10 cellular contexts compared by ENCODE assay signal in genomic region chr9:92964607-92964975, GRCh38. TPM values are rescaled to one million over a fixed set of nuclear protein-coding genes. Genes with fewer than 3 reads are reported as not detected.
A peak's percentile ranks its signal among the peaks of the same experiment; 100 is the strongest.
DNase-seq lines count a peak whose midpoint lies in the region; ATAC-seq, FAIRE-seq and TF ChIP-seq lines count a peak whose summit lies in the region.
"Had no signal": no experiment of that assay in that cellular context is flagged by ENCODE, and none has a peak within 500 bp of the region (broad histone marks: within the 10 kb centered on the region; RNA-seq: fewer than 3 reads in every experiment).

No MANE protein-coding gene starts in this region.

- no peak for TF ChIP-seq EP300 in GM12878 (IDR thresholded peaks at IDR 0.05; ENCODE audit: borderline replicate concordance in 1 of 2, control insufficient read depth in 1 of 2, low read depth in 2 of 2, low read length in 2 of 2)

- intact Hi-C loops in GM12878 (cut with micrococcal nuclease; ENCODE audit: unreplicated experiment) = loop anchor here (2.0 kb wide), 1 partner anchor 100 kb away; no protein-coding TSS in a partner anchor

- POLR2A ChIA-PET in CD8-positive, alpha-beta memory T cell (lab: Charles Lee) = interaction anchor here (0.6 to 2.7 kb wide), 12 partner anchors 11 to 602 kb away, joined by 3 to 33 read pairs (median 6); partner anchors contain the start of genes CARD19 and IPPK
- POLR2A ChIA-PET in GM12878 (lab: Charles Lee) = interaction anchor here (1.0 to 1.7 kb wide), 3 partner anchors 95 to 130 kb away, joined by 3 to 6 read pairs (median 5); no protein-coding TSS in a partner anchor

- peak overlapping the region; percentile 90 for H3K27ac ChIP-seq in CD8-positive, alpha-beta memory T cell (ENCODE audit: low read depth, low read length)
- peak overlapping the region; percentile 97 for H3K27ac ChIP-seq in GM12878 (ENCODE audit: control insufficient read depth, insufficient read depth)

- H3K4me1 Mint-ChIP-seq in CD8-positive, alpha-beta memory T cell = peaks cover 66 to 73% (median 70%) of the 10 kb centered on the region in 3 donors
- H3K4me1 Mint-ChIP-seq in natural killer cell treated with Interleukin-12 subunit alpha and Interleukin-12 subunit beta and Interleukin-15 and Interleukin-18, amount 100 ng/mL, for 72 hours (ENCODE audit: low read depth in 2 of 2) = peaks cover 70 to 75% of the 10 kb centered on the region in 2 donors

- ATAC-seq in HG03097 (IDR thresholded peaks at IDR 0.05; ENCODE audit: low FRiP score, unreplicated experiment) = peak; percentile 6
- ATAC-seq in GM12878 = peak; percentile 31
- no peak for ATAC-seq in natural killer cell treated with Interleukin-12 subunit alpha and Interleukin-12 subunit beta and Interleukin-15 and Interleukin-18, amount 100 ng/mL, for 72 hours
- no peak for ATAC-seq in GM21529 (IDR thresholded peaks at IDR 0.05; ENCODE audit: unreplicated experiment)
- no peak for ATAC-seq in GM21619 (IDR thresholded peaks at IDR 0.05; ENCODE audit: unreplicated experiment)

- peak overlapping the region; percentile 98 for H2AFZ ChIP-seq in GM12878 (ENCODE audit: control insufficient read depth, low read depth, low read length)

- CTCF ChIA-PET in CD8-positive, alpha-beta memory T cell (lab: Charles Lee) = interaction anchor here (1.1 to 5.0 kb wide), 9 partner anchors 9 to 104 kb away, joined by 3 to 24 read pairs (median 8); no protein-coding TSS in a partner anchor
- CTCF ChIA-PET in GM12878 (lab: Yijun Ruan, JAX) = interaction anchor here (0.9 to 2.8 kb wide), 2 partner anchors 100 to 144 kb away, joined by 4 to 9 read pairs; no protein-coding TSS in a partner anchor

- WGBS in GM12878 (ENCODE audit: insufficient coverage, insufficient replicate concordance, low lambda C conversion rate, missing lambda C conversion rate) = 12% methylated on average over 14 of the region's 14 CpGs

- no peak for TF ChIP-seq RAD21 in GM12878 (IDR thresholded peaks at IDR 0.05; ENCODE audit: insufficient read depth, low read depth, low read length)

- no peaks in the 10 kb centered on the region for H3K27me3 ChIP-seq in CD8-positive, alpha-beta memory T cell (ENCODE audit: insufficient read depth, low read length, poor library complexity, severe bottlenecking)
- H3K27me3 ChIP-seq in GM12878 (replicated peaks in 1 of 2; ENCODE audit: control insufficient read depth in 2 of 2, insufficient read depth in 2 of 2, low read length in 1 of 2) = no peaks in the 10 kb centered on the region

- H4K20me1 ChIP-seq in GM12878 (ENCODE audit: control insufficient read depth, insufficient read depth) = no peaks in the 10 kb centered on the region

- peak overlapping the region; percentile 92 to 99 (median 98) for H3K27ac Mint-ChIP-seq in CD8-positive, alpha-beta memory T cell
- peak overlapping the region; percentile 93 to 98 for H3K27ac Mint-ChIP-seq in natural killer cell treated with Interleukin-12 subunit alpha and Interleukin-12 subunit beta and Interleukin-15 and Interleukin-18, amount 100 ng/mL, for 72 hours

- H3K4me2 ChIP-seq in GM12878 (ENCODE audit: control insufficient read depth, insufficient read depth) = peak overlapping the region; percentile 100

- no peak for TF ChIP-seq CTCF in GM12878 (IDR thresholded peaks at IDR 0.05 in 2 of 3, conservative IDR thresholded peaks at IDR 0.05 in 1 of 3; ENCODE audit: control insufficient read depth in 2 of 3, extremely low read depth in 1 of 3, insufficient read depth in 1 of 3, low read depth in 3 of 3, low read length in 3 of 3)

- FAIRE-seq in GM12878 (lab: Jason Lieb, UNC) = no peak
- FAIRE-seq: endometrium had no signal

- peaks cover 0 to 1% of the 10 kb centered on the region in 2 donors for H3K27me3 Mint-ChIP-seq in CD8-positive, alpha-beta memory T cell
- H3K27me3 Mint-ChIP-seq in natural killer cell treated with Interleukin-12 subunit alpha and Interleukin-12 subunit beta and Interleukin-15 and Interleukin-18, amount 100 ng/mL, for 72 hours = no peaks in the 10 kb centered on the region

- TF ChIP-seq POLR2A in GM12878 (IDR thresholded peaks at IDR 0.05; ENCODE audit: low read depth, low read length) = no peak

- no peaks in the 10 kb centered on the region for H3K36me3 ChIP-seq in CD8-positive, alpha-beta memory T cell (ENCODE audit: insufficient read depth, low read length)
- H3K36me3 ChIP-seq in GM12878 (ENCODE audit: control insufficient read depth in 2 of 2, insufficient read depth in 2 of 2, low read length in 1 of 2) = no peaks in the 10 kb centered on the region

- RAD21 ChIA-PET in GM12878 (lab: Charles Lee; ENCODE audit: unreplicated experiment) = interaction anchor here (0.8 to 2.0 kb wide), 8 partner anchors 39 to 144 kb away, joined by 3 to 8 read pairs (median 5); no protein-coding TSS in a partner anchor

- peaks cover 73% of the 10 kb centered on the region for H3K4me1 ChIP-seq in CD8-positive, alpha-beta memory T cell (ENCODE audit: insufficient read depth, low read length)
- peaks cover 32% of the 10 kb centered on the region for H3K4me1 ChIP-seq in GM12878 (ENCODE audit: control insufficient read depth, insufficient read depth, low read length)

- no peak for DNase-seq in CD8-positive, alpha-beta memory T cell
- no peak for DNase-seq in GM12878 (ENCODE audit: low read depth, low spot score)
- DNase-seq in natural killer cell treated with Interleukin-12 subunit alpha and Interleukin-12 subunit beta and Interleukin-15 and Interleukin-18, amount 100 ng/mL, for 72 hours (ENCODE audit: low spot score) = no peak
- DNase-seq in OCI-M2 (lab: John Stamatoyannopoulos, UW; ENCODE audit: unreplicated experiment) = no peak
- no peak for DNase-seq in T1000 (lab: John Stamatoyannopoulos, UW)
- DNase-seq: DMS 273 treated with DMSO at 0.1 percent for 48 hours had no signal

- peak overlapping the region; percentile 91 to 95 (median 93) for H3K4me3 Mint-ChIP-seq in CD8-positive, alpha-beta memory T cell
- H3K4me3 Mint-ChIP-seq in natural killer cell treated with Interleukin-12 subunit alpha and Interleukin-12 subunit beta and Interleukin-15 and Interleukin-18, amount 100 ng/mL, for 72 hours = peak overlapping the region; percentile 94

- peaks cover 29% of the 10 kb centered on the region for H3K79me2 ChIP-seq in GM12878 (ENCODE audit: control insufficient read depth, insufficient read depth, low read length)

- TSS peak; percentile 82 for BruUV-seq in GM12878 (replicated peaks; lab: Mats Ljungman, UMichigan)

- no peaks in the 10 kb centered on the region for H3K9me3 ChIP-seq in CD8-positive, alpha-beta memory T cell (ENCODE audit: low read length)
- H3K9me3 ChIP-seq in GM12878 (replicated peaks; ENCODE audit: control insufficient read depth, insufficient read depth, low read length) = peaks cover 5% of the 10 kb centered on the region; the same call in 2 of the 3 replicates

- in situ Hi-C loops in GM12878 (cut with MboI) = no loop called here

- peak overlapping the region; percentile 80 for H3K9ac ChIP-seq in GM12878 (ENCODE audit: control insufficient read depth, insufficient read depth, low read length)

- SMC1A ChIA-PET in GM12878 (lab: Charles Lee; ENCODE audit: uncharacterized antibody, unreplicated experiment) = interaction anchor here (0.5 to 2.0 kb wide), 4 partner anchors 10 to 778 kb away, joined by 3 to 10 read pairs (median 3); no protein-coding TSS in a partner anchor

- H3K4me3 ChIP-seq in CD8-positive, alpha-beta memory T cell (ENCODE audit: low read length) = peak overlapping the region; percentile 73
- H3K4me3 ChIP-seq in GM12878 = peak overlapping the region; percentile 72

- peaks cover 12 to 57% (median 17%) of the 10 kb centered on the region in 3 donors for H3K36me3 Mint-ChIP-seq in CD8-positive, alpha-beta memory T cell
- peaks cover 10% of the 10 kb centered on the region for H3K36me3 Mint-ChIP-seq in natural killer cell treated with Interleukin-12 subunit alpha and Interleukin-12 subunit beta and Interleukin-15 and Interleukin-18, amount 100 ng/mL, for 72 hours

- peaks cover 0 to 7% (median 2%) of the 10 kb centered on the region in 5 donors for H3K9me3 Mint-ChIP-seq in CD8-positive, alpha-beta memory T cell
- peaks cover 6% of the 10 kb centered on the region for H3K9me3 Mint-ChIP-seq in natural killer cell treated with Interleukin-12 subunit alpha and Interleukin-12 subunit beta and Interleukin-15 and Interleukin-18, amount 100 ng/mL, for 72 hours

TF ChIP-seq in GM12878, 131 proteins besides CTCF, POLR2A, EP300 and RAD21 (continues in another document):
- TF ChIP-seq SP1 (IDR thresholded peaks at IDR 0.05; ENCODE audit: low read depth, low read length) (no peak), USF2 (IDR thresholded peaks at IDR 0.05; ENCODE audit: borderline replicate concordance, low read depth, low read length) (no peak), STAT3 (IDR thresholded peaks at IDR 0.05; ENCODE audit: low read depth, low read length) (no peak)

RNA-seq across cellular contexts. Expression of gene FGD3, which starts 17.3 kb away (rescaled TPM):
- total RNA-seq in CD8-positive, alpha-beta memory T cell = 10 to 100 TPM; 54.6 to 56.5 TPM
- polyA plus RNA-seq in CD8-positive, alpha-beta memory T cell = 134 TPM
- total RNA-seq in GM12878 (2013; cell fraction: nucleolus; rRNA removed) = 34.8 and 36.0 TPM in 2 replicates
- total RNA-seq in GM12878 (2014; rRNA removed) (12.4 and 13.5 TPM in 2 replicates), GM12878 (2014; rRNA removed; fragmentation: Illumina TruSeq; extraction: Trizol) (6.6 and 6.9 TPM in 2 replicates), GM12878 (2021) (13.2 and 14.4 TPM in 2 replicates)
- 5.3 TPM for polyA plus RNA-seq in GM12878 (2011; ENCODE audit: low read depth)
- polyA plus RNA-seq in GM12878 (2011; rRNA removed) (9.0 and 18.1 TPM in 2 replicates), GM12878 (2014; fragmentation: Illumina TruSeq; extraction: Trizol) (2.9 and 6.3 TPM in 2 replicates), GM12878 (2014; fragmentation: Nextera tagmentation; extraction: Ambion mirVana) (1 to 10 TPM in 1 of 2 experiments, under 1 TPM in 1; 0.26 to 1.2 TPM), GM12878 (2014; rRNA removed) (13.2 and 14.0 TPM in 2 replicates), GM12878 (2016; fragmentation: Nextera tagmentation; extraction: Ambion mirVana) (10 to 100 TPM; 12.4 to 12.8 TPM)
- 22.6 and 28.7 TPM in 2 replicates for polyA plus RNA-seq in GM12878 (2011; cell fraction: cytosol; rRNA removed)
- 57.1 and 62.8 TPM in 2 replicates for polyA plus RNA-seq in GM12878 (2011; cell fraction: nucleus; rRNA removed)
- polyA plus RNA-seq in GM12878 (2012) = 12.7 and 15.4 TPM in 2 replicates
- polyA minus RNA-seq in GM12878 (2011; rRNA and poly(A)+ RNA removed) = 14.0 and 32.9 TPM in 2 replicates
- polyA minus RNA-seq in GM12878 (2011; cell fraction: cytosol; rRNA and poly(A)+ RNA removed) = 10.2 and 12.8 TPM in 2 replicates
- 15.8 and 24.4 TPM in 2 replicates for polyA minus RNA-seq in GM12878 (2011; cell fraction: nucleus; rRNA and poly(A)+ RNA removed)
- 10 to 100 TPM; 42.0 to 43.3 TPM for total RNA-seq in natural killer cell treated with Interleukin-12 subunit alpha and Interleukin-12 subunit beta and Interleukin-15 and Interleukin-18, amount 100 ng/mL, for 72 hours

Comparison
In these comparisons a context has a peak if more than half of its experiments do, and no peak if none do; other contexts are left out.
1. ATAC-seq: peak in HG03097 (single experiment) and GM12878 (single experiment); none in natural killer cell treated with Interleukin-12 subunit alpha and Interleukin-12 subunit beta and Interleukin-15 and Interleukin-18, amount 100 ng/mL, for 72 hours (0 of 2), GM21529 (single experiment) and GM21619 (single experiment).